Comparison of ENCODE assay signal across 9 cellular contexts in the genomic region with DNA sequence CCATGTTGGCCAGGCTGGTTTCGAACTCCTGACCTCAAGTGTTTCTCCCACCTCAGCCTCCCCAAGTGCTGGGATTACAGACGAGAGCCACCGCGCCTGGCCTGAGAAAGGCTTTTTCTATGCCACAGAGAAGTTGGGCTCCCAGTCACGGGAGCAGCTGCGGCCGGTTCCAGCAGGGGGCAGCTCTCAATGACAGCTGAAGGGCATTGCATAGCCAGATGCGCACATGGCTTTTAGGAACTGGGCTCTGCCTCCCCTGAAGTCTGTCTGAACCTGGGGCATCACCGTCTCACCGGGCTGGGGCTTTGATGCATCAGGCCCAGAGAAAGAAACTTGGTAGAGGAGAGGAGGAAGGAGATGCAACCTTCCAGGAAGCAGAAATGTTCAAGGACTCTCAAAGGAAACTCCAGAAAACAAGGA.
DNase-seq lines count a peak whose midpoint lies in the region; ATAC-seq, FAIRE-seq and TF ChIP-seq lines count a peak whose summit lies in the region.
"Had no signal": no experiment of that assay in that cellular context is flagged by ENCODE, and none has a peak within 500 bp of the region (broad histone marks: within the 10 kb centered on the region; RNA-seq: fewer than 3 reads in every experiment).

No MANE protein-coding gene starts in this region.

- FAIRE-seq in small intestine (lab: Jason Lieb, UNC) = no peak
- no peak for FAIRE-seq in H54 (lab: Jason Lieb, UNC)

- no peaks in the 10 kb centered on the region for H3K9me3 ChIP-seq in right cardiac atrium (ENCODE audit: control insufficient read depth, low read length)
- no peaks in the 10 kb centered on the region for H3K9me3 ChIP-seq in small intestine (ENCODE audit: control insufficient read depth, low read depth)

- WGBS in right cardiac atrium = 21% methylated on average over 10 of the region's 10 CpGs
- WGBS in small intestine, 3 donors = 15 to 26% (median 21%) methylated on average over 10 of the region's 10 CpGs

- no peak overlapping the region for H3K4me3 Mint-ChIP-seq in activated naive CD8-positive, alpha-beta T cell treated with anti-CD3 and anti-CD28 coated beads, Interleukin-2, amount 10 ng/mL, durations not matched to agents 7 days and 5 days
- H3K4me3 Mint-ChIP-seq: T-cell had no signal

- H3K9me3 Mint-ChIP-seq in activated naive CD8-positive, alpha-beta T cell treated with anti-CD3 and anti-CD28 coated beads, Interleukin-2, amount 10 ng/mL, durations not matched to agents 7 days and 5 days = no peaks in the 10 kb centered on the region
- H3K9me3 Mint-ChIP-seq: T-cell had no signal

- H3K36me3 ChIP-seq in small intestine (ENCODE audit: control insufficient read depth in 2 of 2, insufficient read depth in 2 of 2, low read length in 2 of 2) = no peaks in the 10 kb centered on the region

- DNase-seq in CMK (ENCODE audit: low read depth) (peak; percentile 25), NCI-H82 (lab: John Stamatoyannopoulos, UW) (peak; percentile 71), right cardiac atrium (peak; percentile 63 to 82 (median 81)), small intestine (peak; percentile 67), H54 (ENCODE audit: insufficient read length, low spot score) (no peak)
- peak; percentile 46 for DNase-seq in activated naive CD8-positive, alpha-beta T cell treated with anti-CD3 and anti-CD28 coated beads, Interleukin-2, amount 10 ng/mL, durations not matched to agents 7 days and 5 days

- intact Hi-C loops in right cardiac atrium (cut with DNase I) = loop anchor here in 1 of 4 donors (10.0 kb wide), 1 partner anchor 89 kb away; a partner anchor contains a TSS

- H3K36me3 Mint-ChIP-seq in activated naive CD8-positive, alpha-beta T cell treated with anti-CD3 and anti-CD28 coated beads, Interleukin-2, amount 10 ng/mL, durations not matched to agents 7 days and 5 days = no peaks in the 10 kb centered on the region
- H3K36me3 Mint-ChIP-seq: T-cell had no signal

- TF ChIP-seq POLR2A in H54 (IDR thresholded peaks at IDR 0.05; ENCODE audit: low read depth, low read length) = no peak

- ATAC-seq in GM18909 (IDR thresholded peaks at IDR 0.05; ENCODE audit: poor library complexity, unreplicated experiment) (peak; percentile 83), HG03108 (IDR thresholded peaks at IDR 0.05; ENCODE audit: unreplicated experiment) (peak; percentile 76), right cardiac atrium (peak; percentile 46 to 63)
- ATAC-seq in activated naive CD8-positive, alpha-beta T cell treated with anti-CD3 and anti-CD28 coated beads, Interleukin-2, amount 10 ng/mL, durations not matched to agents 7 days and 5 days (ENCODE audit: low read depth) = peak; percentile 66

- H3K4me3 ChIP-seq in right cardiac atrium (ENCODE audit: low read length) (no peak overlapping the region), small intestine (ENCODE audit: low read depth in 1 of 2, low read length in 2 of 2) (no peak overlapping the region)

- H3K4me1 ChIP-seq in right cardiac atrium (ENCODE audit: control insufficient read depth, insufficient read depth, low read length) (no peaks in the 10 kb centered on the region), small intestine (ENCODE audit: control insufficient read depth in 2 of 2, insufficient read depth in 1 of 2, low read depth in 1 of 2, low read length in 1 of 2) (peaks cover 2 to 4% of the 10 kb centered on the region in 2 donors)

- no peaks in the 10 kb centered on the region for H3K27me3 Mint-ChIP-seq in activated naive CD8-positive, alpha-beta T cell treated with anti-CD3 and anti-CD28 coated beads, Interleukin-2, amount 10 ng/mL, durations not matched to agents 7 days and 5 days

- peaks cover 1% of the 10 kb centered on the region for H3K4me1 Mint-ChIP-seq in activated naive CD8-positive, alpha-beta T cell treated with anti-CD3 and anti-CD28 coated beads, Interleukin-2, amount 10 ng/mL, durations not matched to agents 7 days and 5 days
- H3K4me1 Mint-ChIP-seq: T-cell had no signal

- H3K27ac Mint-ChIP-seq in activated naive CD8-positive, alpha-beta T cell treated with anti-CD3 and anti-CD28 coated beads, Interleukin-2, amount 10 ng/mL, durations not matched to agents 7 days and 5 days = no peak overlapping the region
- H3K27ac Mint-ChIP-seq: T-cell had no signal

- no peak overlapping the region for H3K27ac ChIP-seq in right cardiac atrium (ENCODE audit: low read length)
- no peak overlapping the region for H3K27ac ChIP-seq in small intestine (ENCODE audit: low read depth in 1 of 2, low read length in 1 of 2)

- POLR2A ChIA-PET in activated naive CD8-positive, alpha-beta T cell treated with anti-CD3 and anti-CD28 coated beads, Interleukin-2, amount 10 ng/mL, durations not matched to agents 7 days and 5 days (lab: Charles Lee) = no interaction called here

- no peaks in the 10 kb centered on the region for H3K27me3 ChIP-seq in right cardiac atrium (ENCODE audit: control insufficient read depth, insufficient read depth)
- H3K27me3 ChIP-seq in small intestine (ENCODE audit: control insufficient read depth in 2 of 2, insufficient read depth in 2 of 2, low read length in 2 of 2) = no peaks in the 10 kb centered on the region
